Comparison of ENCODE assay signal across 10 cellular contexts in the genomic region with DNA sequence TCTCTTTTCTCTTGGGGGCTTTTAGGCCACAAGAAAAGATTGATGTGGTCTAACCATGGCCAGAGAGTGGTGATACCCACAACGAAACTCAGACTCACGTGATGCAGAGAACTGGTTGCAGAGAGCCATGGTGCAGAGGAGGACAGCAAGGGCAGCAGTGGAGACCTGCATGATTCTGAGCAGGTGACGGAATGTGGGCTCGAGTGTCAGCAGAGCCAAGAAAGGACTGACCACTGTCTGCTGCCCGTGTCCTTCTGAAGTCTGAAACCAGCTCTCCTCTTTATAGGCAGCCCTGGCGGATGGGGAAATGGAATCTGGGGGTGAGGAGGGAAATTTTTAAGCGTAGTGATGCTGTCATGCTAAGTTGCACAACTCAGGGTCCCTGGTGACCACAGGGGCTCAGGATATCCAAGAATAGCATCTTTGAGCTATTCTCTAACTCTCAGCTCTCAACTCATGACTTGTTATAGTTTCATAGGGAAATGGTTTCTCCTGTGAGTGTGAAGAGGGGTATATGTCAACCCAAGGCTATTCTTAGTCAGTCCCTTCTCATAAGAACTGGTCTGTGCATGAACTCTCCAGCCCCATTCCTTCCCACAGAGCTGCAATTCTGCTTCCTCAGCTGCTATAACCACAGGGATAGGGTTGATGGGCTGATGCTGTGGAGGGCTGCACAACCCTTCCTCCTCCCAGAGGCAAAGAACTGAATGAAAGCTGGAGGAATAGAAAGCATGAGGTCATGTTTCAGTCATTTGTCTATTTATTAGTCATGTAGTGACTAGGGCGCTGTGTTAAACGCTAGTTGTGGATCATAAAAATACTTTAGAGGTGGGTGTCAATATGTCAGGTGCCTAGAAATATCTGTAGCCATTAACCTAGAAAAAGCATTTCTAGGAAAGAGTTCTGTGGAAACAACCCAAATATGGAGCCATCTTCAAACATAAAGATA. TPM values are rescaled to one million over a fixed set of nuclear protein-coding genes. Genes with fewer than 3 reads are reported as not detected.
DNase-seq lines count a peak whose midpoint lies in the region; ATAC-seq, FAIRE-seq and TF ChIP-seq lines count a peak whose summit lies in the region.
"Had no signal": no experiment of that assay in that cellular context is flagged by ENCODE, and none has a peak within 500 bp of the region (broad histone marks: within the 10 kb centered on the region; RNA-seq: fewer than 3 reads in every experiment).

A gene (minus strand): TSS at position 256 of the 949 bp plus-strand sequence. CDS start 85 bp downstream, at position 171.

- ATAC-seq in HG03108 (IDR thresholded peaks at IDR 0.05; ENCODE audit: unreplicated experiment) (peak; percentile 66), natural killer cell (peak; percentile 57 to 77 (median 71))

- POLR2A ChIA-PET in activated CD4-positive, alpha-beta memory T cell treated with anti-CD3 and anti-CD28 coated beads for 36 hours (lab: Charles Lee): interaction anchor here (0.7 to 5.2 kb wide), 13 partner anchors 8 to 281 kb away, joined by 3 to 71 read pairs (median 4); a partner anchor contains a TSS

- H3K4me3 Mint-ChIP-seq in activated CD4-positive, alpha-beta memory T cell treated with anti-CD3 and anti-CD28 coated beads for 36 hours: peak within 1 kb of the TSS; percentile 64
- H3K4me3 Mint-ChIP-seq in natural killer cell: peak within 1 kb of the TSS; percentile 91

- DNase-seq in CD1c-positive myeloid dendritic cell (ENCODE audit: extremely low spot score) (peak; percentile 95), GM19239 (ENCODE audit: insufficient read length, low spot score) (peak; percentile 31), natural killer cell (peak; percentile 70), HK-2 (ENCODE audit: unreplicated experiment) (no peak), HTR-8/SVneo (ENCODE audit: insufficient read length, low spot score) (no peak), NCI-H2029 (lab: John Stamatoyannopoulos, UW) (no peak)
- DNase-seq in activated CD4-positive, alpha-beta memory T cell treated with anti-CD3 and anti-CD28 coated beads for 36 hours: peak; percentile 79

- intact Hi-C loops in activated CD4-positive, alpha-beta memory T cell treated with anti-CD3 and anti-CD28 coated beads for 36 hours (cut with micrococcal nuclease): loop anchor here (1.0 to 5.0 kb wide), 5 partner anchors 8 to 843 kb away; a partner anchor contains a TSS
- intact Hi-C loops in natural killer cell (cut with micrococcal nuclease): loop anchor here (1.0 to 10.0 kb wide), 7 partner anchors 8 to 845 kb away; a partner anchor contains a TSS

- FAIRE-seq in GM19239 (lab: Jason Lieb, UNC): no peak
- FAIRE-seq in HTR-8/SVneo (lab: Jason Lieb, UNC): no peak

- CTCF ChIA-PET in activated CD4-positive, alpha-beta memory T cell treated with anti-CD3 and anti-CD28 coated beads for 36 hours (lab: Charles Lee): interaction anchor here (1.2 to 6.0 kb wide), 10 partner anchors 13 to 393 kb away, joined by 3 to 56 read pairs (median 4); a partner anchor contains a TSS

- H3K27me3 Mint-ChIP-seq in activated CD4-positive, alpha-beta memory T cell treated with anti-CD3 and anti-CD28 coated beads for 36 hours: peaks cover 26% of the 10 kb centered on the region
- no peaks in the 10 kb centered on the region for H3K27me3 Mint-ChIP-seq in natural killer cell (ENCODE audit: low read depth in 2 of 2)

- peaks cover 56% of the 10 kb centered on the region for H3K4me1 Mint-ChIP-seq in activated CD4-positive, alpha-beta memory T cell treated with anti-CD3 and anti-CD28 coated beads for 36 hours (ENCODE audit: low read depth)
- peaks cover 90 to 91% of the 10 kb centered on the region in 2 donors for H3K4me1 Mint-ChIP-seq in natural killer cell

- H3K27ac Mint-ChIP-seq in activated CD4-positive, alpha-beta memory T cell treated with anti-CD3 and anti-CD28 coated beads for 36 hours: peak within 1 kb of the TSS; percentile 74
- H3K27ac Mint-ChIP-seq in natural killer cell: peak within 1 kb of the TSS; percentile 100

- TF ChIP-seq CTCF in natural killer cell (IDR thresholded peaks at IDR 0.05): no peak

- no peaks in the 10 kb centered on the region for H3K9me3 Mint-ChIP-seq in activated CD4-positive, alpha-beta memory T cell treated with anti-CD3 and anti-CD28 coated beads for 36 hours
- H3K9me3 Mint-ChIP-seq in natural killer cell: peaks cover 0 to 2% of the 10 kb centered on the region in 2 donors

- H3K36me3 Mint-ChIP-seq in activated CD4-positive, alpha-beta memory T cell treated with anti-CD3 and anti-CD28 coated beads for 36 hours: peaks cover 4% of the 10 kb centered on the region
- no peaks in the 10 kb centered on the region for H3K36me3 Mint-ChIP-seq in natural killer cell

RNA-seq across cellular contexts. Expression of the gene that starts here (rescaled TPM):
- 100 to 1,000 TPM; 981 to 989 TPM for total RNA-seq in activated CD4-positive, alpha-beta memory T cell treated with anti-CD3 and anti-CD28 coated beads for 36 hours
- 100 to 1,000 TPM; 381 to 547 (median 450) TPM for total RNA-seq in natural killer cell
- total RNA-seq: ascending aorta, pulmonary artery endothelial cell had no signal

Comparison
In these comparisons a context has a peak if more than half of its experiments do, and no peak if none do; other contexts are left out.
1. DNase-seq: peak in CD1c-positive myeloid dendritic cell (single experiment), GM19239 (single experiment), activated CD4-positive, alpha-beta memory T cell treated with anti-CD3 and anti-CD28 coated beads for 36 hours (single experiment) and natural killer cell (single experiment); none in HK-2 (single experiment), HTR-8/SVneo (single experiment) and NCI-H2029 (single experiment).